In the genomic region with DNA sequence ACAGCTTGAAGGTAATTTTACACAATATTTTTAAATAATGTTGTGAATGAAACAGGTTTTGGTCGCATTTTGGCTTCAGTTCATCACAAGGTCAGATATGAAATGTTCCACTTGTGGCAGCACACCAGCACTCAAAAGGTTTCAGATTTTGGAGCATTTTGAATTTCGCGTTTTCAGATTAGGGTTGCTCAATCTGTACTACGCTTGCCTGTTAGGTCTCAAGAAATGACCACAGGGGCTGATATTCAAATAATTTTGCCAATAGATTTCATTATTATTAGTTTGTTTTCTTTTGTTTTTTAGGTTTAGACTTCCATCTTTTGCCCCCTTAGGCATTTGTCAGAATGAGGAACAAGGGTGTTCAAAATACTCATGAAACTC, we compare ENCODE assay signal across 26 cellular contexts.
"Had no signal": no experiment of that assay in that cellular context is flagged by ENCODE, and none has a peak within 500 bp of the region (broad histone marks: within the 10 kb centered on the region; RNA-seq: fewer than 3 reads in every experiment).

No MANE protein-coding gene starts in this region.

- H3K27me3 Mint-ChIP-seq: naive B cell; natural killer cell treated with Interleukin-12 subunit alpha and Interleukin-12 subunit beta and Interleukin-15 and Interleukin-18, amount 100 ng/mL, for 72 hours; progenitor cell of endocrine pancreas; type B pancreatic cell had no signal

- H3K4me3 ChIP-seq: mucosa of descending colon, right atrium auricular region, sigmoid colon, testis, tibial artery had no signal

- H3K27ac ChIP-seq: neutrophil, parathyroid adenoma, right atrium auricular region, sigmoid colon, testis, tibial artery had no signal

- H3K27ac Mint-ChIP-seq: mesothelial cell of epicardium; stimulated activated effector memory CD8-positive, alpha-beta T cell treated with anti-CD3 and anti-CD28 coated beads, Interleukin-12 subunit alpha, Interleukin-12 subunit beta, amount 100 ng/mL, for 72 hours; type B pancreatic cell had no signal

- H3K27me3 ChIP-seq: neutrophil, right atrium auricular region, sigmoid colon, testis, tibial artery had no signal

- H3K9me3 ChIP-seq: mucosa of descending colon, neutrophil, right atrium auricular region, sigmoid colon, testis, tibial artery had no signal

- DNase-seq: cortex of kidney; hypothalamus; immature natural killer cell; islet precursor cell; kidney glomerular epithelial cell; left colon; mucosa of descending colon; naive B cell; sigmoid colon; stimulated activated CD4-positive, alpha-beta T cell treated with anti-CD3 and anti-CD28 coated beads, Interleukin-2, amount 100 ng/mL, for 24 hours; stimulated activated CD4-positive, alpha-beta T cell treated with anti-CD3 and anti-CD28 coated beads, Interleukin-4, amount 100 ng/mL, for 24 hours; stimulated activated naive CD8-positive, alpha-beta T cell treated with anti-CD3 and anti-CD28 coated beads, Interleukin-15, Interleukin-2, amounts not matched to agents 100 U/mL and 50 U/mL, for 24 hours; substantia nigra; testis; tibial artery had no signal

- H3K9me3 Mint-ChIP-seq: immature natural killer cell; mesothelial cell of epicardium; naive B cell; natural killer cell treated with Interleukin-12 subunit alpha and Interleukin-12 subunit beta and Interleukin-15 and Interleukin-18, amount 100 ng/mL, for 72 hours; neural crest cell; stimulated activated effector memory CD8-positive, alpha-beta T cell treated with anti-CD3 and anti-CD28 coated beads, Interleukin-12 subunit alpha, Interleukin-12 subunit beta, amount 100 ng/mL, for 72 hours; type B pancreatic cell had no signal

- ATAC-seq: left colon; mucosa of descending colon; natural killer cell treated with Interleukin-12 subunit alpha and Interleukin-12 subunit beta and Interleukin-15 and Interleukin-18, amount 100 ng/mL, for 72 hours; stimulated activated effector memory CD8-positive, alpha-beta T cell treated with anti-CD3 and anti-CD28 coated beads, Interleukin-12 subunit alpha, Interleukin-12 subunit beta, amount 100 ng/mL, for 72 hours; stimulated activated naive CD8-positive, alpha-beta T cell treated with anti-CD3 and anti-CD28 coated beads, Interleukin-15, Interleukin-2, amounts not matched to agents 100 U/mL and 50 U/mL, for 24 hours had no signal

- FAIRE-seq: frontal cortex, urothelium cell line had no signal

- H3K4me3 Mint-ChIP-seq: immature natural killer cell; mesothelial cell of epicardium; naive B cell; natural killer cell treated with Interleukin-12 subunit alpha and Interleukin-12 subunit beta and Interleukin-15 and Interleukin-18, amount 100 ng/mL, for 72 hours; neural crest cell; stimulated activated effector memory CD8-positive, alpha-beta T cell treated with anti-CD3 and anti-CD28 coated beads, Interleukin-12 subunit alpha, Interleukin-12 subunit beta, amount 100 ng/mL, for 72 hours; type B pancreatic cell had no signal

- H3K4me1 ChIP-seq: testis, tibial artery had no signal
